Comparison of ENCODE assay signal across 1 cellular context in the genomic region with DNA sequence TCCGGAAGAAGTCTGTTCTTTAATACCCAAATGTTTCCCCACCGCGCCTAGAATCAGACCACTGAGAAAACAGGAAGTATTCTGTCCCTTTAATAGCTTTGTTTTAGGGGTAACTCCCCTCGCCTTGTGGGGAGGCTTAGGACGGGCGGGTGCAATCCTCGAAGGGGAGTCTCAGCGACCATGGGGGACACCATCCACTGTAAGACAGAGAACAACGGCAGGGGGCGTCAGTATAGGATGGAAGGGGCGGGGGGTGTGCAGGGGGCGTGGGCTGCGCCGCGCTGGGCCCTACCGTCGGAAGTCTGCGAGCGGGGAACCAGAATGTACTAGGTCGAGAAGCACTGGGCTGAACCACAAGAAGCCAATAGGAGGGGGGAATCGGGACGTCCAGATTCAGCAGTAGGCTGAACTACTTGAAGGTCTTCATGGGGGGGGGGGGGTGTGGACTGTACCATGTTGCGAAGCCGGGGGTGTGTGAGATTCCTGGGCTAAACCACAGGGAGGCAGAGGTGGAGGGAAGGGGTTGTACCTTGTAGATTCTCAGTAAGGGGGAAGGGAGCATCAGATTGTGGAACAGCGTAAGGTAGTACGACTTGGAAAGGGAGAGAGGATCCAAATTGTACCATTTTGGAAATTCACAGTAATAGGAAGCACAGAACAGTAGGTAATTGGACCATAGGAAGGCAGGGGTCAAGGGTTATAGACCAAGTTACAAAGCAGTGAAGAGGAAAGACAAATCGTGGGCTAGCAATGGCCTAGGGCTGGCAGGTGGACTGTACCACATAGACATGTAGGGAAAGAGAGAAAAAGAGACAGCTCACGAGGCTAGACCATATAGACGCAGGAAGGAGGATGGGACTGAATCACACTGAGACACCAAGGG.
TF ChIP-seq lines count a peak whose summit lies in the region.

No MANE protein-coding gene starts in this region.

TF ChIP-seq in K562, 482 proteins besides CTCF, POLR2A, EP300 and RAD21 (continued from another document and continues in another):
- TF ChIP-seq, protein P1, sequence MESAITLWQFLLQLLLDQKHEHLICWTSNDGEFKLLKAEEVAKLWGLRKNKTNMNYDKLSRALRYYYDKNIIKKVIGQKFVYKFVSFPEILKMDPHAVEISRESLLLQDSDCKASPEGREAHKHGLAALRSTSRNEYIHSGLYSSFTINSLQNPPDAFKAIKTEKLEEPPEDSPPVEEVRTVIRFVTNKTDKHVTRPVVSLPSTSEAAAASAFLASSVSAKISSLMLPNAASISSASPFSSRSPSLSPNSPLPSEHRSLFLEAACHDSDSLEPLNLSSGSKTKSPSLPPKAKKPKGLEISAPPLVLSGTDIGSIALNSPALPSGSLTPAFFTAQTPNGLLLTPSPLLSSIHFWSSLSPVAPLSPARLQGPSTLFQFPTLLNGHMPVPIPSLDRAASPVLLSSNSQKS (CRISPR knock-in tag; IDR thresholded peaks at IDR 0.05), result no peak
- peak; percentile 56 for TF ChIP-seq NEUROD1 (IDR thresholded peaks at IDR 0.05; ENCODE audit: borderline replicate concordance, low read depth, low read length, partially characterized antibody)
- peak; percentile 29 for TF ChIP-seq POLR2B (IDR thresholded peaks at IDR 0.05; ENCODE audit: low read depth, partially characterized antibody)
- TF ChIP-seq, protein P2, sequence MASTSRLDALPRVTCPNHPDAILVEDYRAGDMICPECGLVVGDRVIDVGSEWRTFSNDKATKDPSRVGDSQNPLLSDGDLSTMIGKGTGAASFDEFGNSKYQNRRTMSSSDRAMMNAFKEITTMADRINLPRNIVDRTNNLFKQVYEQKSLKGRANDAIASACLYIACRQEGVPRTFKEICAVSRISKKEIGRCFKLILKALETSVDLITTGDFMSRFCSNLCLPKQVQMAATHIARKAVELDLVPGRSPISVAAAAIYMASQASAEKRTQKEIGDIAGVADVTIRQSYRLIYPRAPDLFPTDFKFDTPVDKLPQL (IDR thresholded peaks at IDR 0.05; ENCODE audit: extremely low read depth, insufficient read length), result no peak
- TF ChIP-seq SMAD4 (CRISPR knock-in tag; conservative IDR thresholded peaks at IDR 0.05), result no peak
- TF ChIP-seq SAFB (IDR thresholded peaks at IDR 0.05; ENCODE audit: borderline replicate concordance, low read depth, low read length), result no peak
- no peak for TF ChIP-seq ZNF431 (CRISPR knock-in tag; IDR thresholded peaks at IDR 0.05)
- TF ChIP-seq ELF2 (CRISPR knock-in tag; IDR thresholded peaks at IDR 0.05), result no peak
- TF ChIP-seq, protein P3, sequence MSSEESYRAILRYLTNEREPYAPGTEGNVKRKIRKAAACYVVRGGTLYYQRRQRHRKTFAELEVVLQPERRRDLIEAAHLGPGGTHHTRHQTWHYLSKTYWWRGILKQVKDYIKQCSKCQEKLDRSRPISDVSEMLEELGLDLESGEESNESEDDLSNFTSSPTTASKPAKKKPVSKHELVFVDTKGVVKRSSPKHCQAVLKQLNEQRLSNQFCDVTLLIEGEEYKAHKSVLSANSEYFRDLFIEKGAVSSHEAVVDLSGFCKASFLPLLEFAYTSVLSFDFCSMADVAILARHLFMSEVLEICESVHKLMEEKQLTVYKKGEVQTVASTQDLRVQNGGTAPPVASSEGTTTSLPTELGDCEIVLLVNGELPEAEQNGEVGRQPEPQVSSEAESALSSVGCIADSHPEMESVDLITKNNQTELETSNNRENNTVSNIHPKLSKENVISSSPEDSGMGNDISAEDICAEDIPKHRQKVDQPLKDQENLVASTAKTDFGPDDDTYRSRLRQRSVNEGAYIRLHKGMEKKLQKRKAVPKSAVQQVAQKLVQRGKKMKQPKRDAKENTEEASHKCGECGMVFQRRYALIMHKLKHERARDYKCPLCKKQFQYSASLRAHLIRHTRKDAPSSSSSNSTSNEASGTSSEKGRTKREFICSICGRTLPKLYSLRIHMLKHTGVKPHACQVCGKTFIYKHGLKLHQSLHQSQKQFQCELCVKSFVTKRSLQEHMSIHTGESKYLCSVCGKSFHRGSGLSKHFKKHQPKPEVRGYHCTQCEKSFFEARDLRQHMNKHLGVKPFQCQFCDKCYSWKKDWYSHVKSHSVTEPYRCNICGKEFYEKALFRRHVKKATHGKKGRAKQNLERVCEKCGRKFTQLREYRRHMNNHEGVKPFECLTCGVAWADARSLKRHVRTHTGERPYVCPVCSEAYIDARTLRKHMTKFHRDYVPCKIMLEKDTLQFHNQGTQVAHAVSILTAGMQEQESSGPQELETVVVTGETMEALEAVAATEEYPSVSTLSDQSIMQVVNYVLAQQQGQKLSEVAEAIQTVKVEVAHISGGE (CRISPR knock-in tag; IDR thresholded peaks at IDR 0.05), result 0 out of 6 replicates have a peak, but pooled peaks of 1 of the 3 experiments have one; percentile 46
- peak; percentile 99 for TF ChIP-seq ATF7 (IDR thresholded peaks at IDR 0.05)
- peak; percentile 74; the same call in 1 of the 2 replicates for TF ChIP-seq DNMT1 (IDR thresholded peaks at IDR 0.05)
- TF ChIP-seq MYBL2 (IDR thresholded peaks at IDR 0.05; ENCODE audit: low read depth), result no peak
- TF ChIP-seq MYBL2 (CRISPR knock-in tag; IDR thresholded peaks at IDR 0.05; ENCODE audit: borderline replicate concordance), result no peak
- no peak for TF ChIP-seq MYC (IDR thresholded peaks at IDR 0.05; ENCODE audit: low read depth, low read length)
- 0 out of 2 replicates have a peak, but pooled peaks have one; percentile 7 for TF ChIP-seq MYC (CRISPR knock-in tag; IDR thresholded peaks at IDR 0.05; ENCODE audit: borderline replicate concordance, low read depth)
- no peak for TF ChIP-seq CHCHD3 (CRISPR knock-in tag; IDR thresholded peaks at IDR 0.05)
- peak; percentile 33; the same call in 1 of the 2 replicates for TF ChIP-seq ELF4 (CRISPR knock-in tag; IDR thresholded peaks at IDR 0.05)
- no peak; a peak in 2 of 4 replicates for TF ChIP-seq TRIM24 (IDR thresholded peaks at IDR 0.05)
- no peak for TF ChIP-seq FOXJ3 (CRISPR knock-in tag; IDR thresholded peaks at IDR 0.05)
- TF ChIP-seq GATA2 (CRISPR knock-in tag; IDR thresholded peaks at IDR 0.05), result no peak
- TF ChIP-seq GATAD2B (IDR thresholded peaks at IDR 0.05; ENCODE audit: borderline replicate concordance), result no peak
- no peak for TF ChIP-seq RFX1 (IDR thresholded peaks at IDR 0.05)
- TF ChIP-seq ZNF766 (CRISPR knock-in tag; conservative IDR thresholded peaks at IDR 0.05), result no peak
- TF ChIP-seq MBD1 (CRISPR knock-in tag; IDR thresholded peaks at IDR 0.05), result no peak
- TF ChIP-seq BMI1 (IDR thresholded peaks at IDR 0.05; ENCODE audit: low read length), result no peak
- no peak for TF ChIP-seq ZFP36 (IDR thresholded peaks at IDR 0.05; ENCODE audit: low read depth, low read length, partially characterized antibody)
- TF ChIP-seq HDAC3 (IDR thresholded peaks at IDR 0.05; ENCODE audit: borderline replicate concordance, partially characterized antibody), result no peak
- no peak for TF ChIP-seq NFE2L1 (tag; IDR thresholded peaks at IDR 0.05; ENCODE audit: borderline replicate concordance, low read depth)
- no peak for TF ChIP-seq ZNF77 (CRISPR knock-in tag; IDR thresholded peaks at IDR 0.05)
- TF ChIP-seq ZFP30 (CRISPR knock-in tag; IDR thresholded peaks at IDR 0.05; ENCODE audit: borderline replicate concordance), result no peak
- TF ChIP-seq CBFA2T2 (conservative IDR thresholded peaks at IDR 0.05), result no peak; the same call in 1 of the 2 replicates
- TF ChIP-seq STAG1 (CRISPR knock-in tag; IDR thresholded peaks at IDR 0.05; ENCODE audit: borderline replicate concordance), result no peak
- 0 out of 2 replicates have a peak, but pooled peaks have one; percentile 12 for TF ChIP-seq CREB3L1 (IDR thresholded peaks at IDR 0.05; ENCODE audit: borderline replicate concordance, low read depth)
- TF ChIP-seq ZNF140 (CRISPR knock-in tag; IDR thresholded peaks at IDR 0.05), result no peak
- TF ChIP-seq ESRRA (IDR thresholded peaks at IDR 0.05; ENCODE audit: borderline replicate concordance, low read depth), result peak; percentile 41; the same call in 1 of the 2 replicates
- TF ChIP-seq HNRNPUL1 (IDR thresholded peaks at IDR 0.05; ENCODE audit: low read length), result no peak
- TF ChIP-seq KLF16 (IDR thresholded peaks at IDR 0.05), result no peak; the same call in 1 of the 2 replicates
- TF ChIP-seq ZBED1 (IDR thresholded peaks at IDR 0.05), result no peak
- TF ChIP-seq MEF2A (IDR thresholded peaks at IDR 0.05; ENCODE audit: control insufficient read depth, low read depth, low read length), result no peak
- TF ChIP-seq NBN (IDR thresholded peaks at IDR 0.05; ENCODE audit: low read depth), result peak; percentile 80
- no peak for TF ChIP-seq MITF (IDR thresholded peaks at IDR 0.05)
- TF ChIP-seq PHF21A (IDR thresholded peaks at IDR 0.05; ENCODE audit: borderline replicate concordance, low read depth), result peak; percentile 100
- no peak for TF ChIP-seq SETDB1 (IDR thresholded peaks at IDR 0.05; ENCODE audit: low read length)
- TF ChIP-seq, protein P4, sequence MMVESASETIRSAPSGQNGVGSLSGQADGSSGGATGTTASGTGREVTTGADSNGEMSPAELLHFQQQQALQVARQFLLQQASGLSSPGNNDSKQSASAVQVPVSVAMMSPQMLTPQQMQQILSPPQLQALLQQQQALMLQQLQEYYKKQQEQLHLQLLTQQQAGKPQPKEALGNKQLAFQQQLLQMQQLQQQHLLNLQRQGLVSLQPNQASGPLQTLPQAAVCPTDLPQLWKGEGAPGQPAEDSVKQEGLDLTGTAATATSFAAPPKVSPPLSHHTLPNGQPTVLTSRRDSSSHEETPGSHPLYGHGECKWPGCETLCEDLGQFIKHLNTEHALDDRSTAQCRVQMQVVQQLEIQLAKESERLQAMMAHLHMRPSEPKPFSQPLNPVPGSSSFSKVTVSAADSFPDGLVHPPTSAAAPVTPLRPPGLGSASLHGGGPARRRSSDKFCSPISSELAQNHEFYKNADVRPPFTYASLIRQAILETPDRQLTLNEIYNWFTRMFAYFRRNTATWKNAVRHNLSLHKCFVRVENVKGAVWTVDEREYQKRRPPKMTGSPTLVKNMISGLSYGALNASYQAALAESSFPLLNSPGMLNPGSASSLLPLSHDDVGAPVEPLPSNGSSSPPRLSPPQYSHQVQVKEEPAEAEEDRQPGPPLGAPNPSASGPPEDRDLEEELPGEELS (CRISPR knock-in tag; IDR thresholded peaks at IDR 0.05; ENCODE audit: borderline replicate concordance), result no peak
- peak; percentile 6; the same call in 1 of the 2 replicates for TF ChIP-seq PHF8 (IDR thresholded peaks at IDR 0.05; ENCODE audit: borderline replicate concordance, low read length)
- TF ChIP-seq, protein P5, sequence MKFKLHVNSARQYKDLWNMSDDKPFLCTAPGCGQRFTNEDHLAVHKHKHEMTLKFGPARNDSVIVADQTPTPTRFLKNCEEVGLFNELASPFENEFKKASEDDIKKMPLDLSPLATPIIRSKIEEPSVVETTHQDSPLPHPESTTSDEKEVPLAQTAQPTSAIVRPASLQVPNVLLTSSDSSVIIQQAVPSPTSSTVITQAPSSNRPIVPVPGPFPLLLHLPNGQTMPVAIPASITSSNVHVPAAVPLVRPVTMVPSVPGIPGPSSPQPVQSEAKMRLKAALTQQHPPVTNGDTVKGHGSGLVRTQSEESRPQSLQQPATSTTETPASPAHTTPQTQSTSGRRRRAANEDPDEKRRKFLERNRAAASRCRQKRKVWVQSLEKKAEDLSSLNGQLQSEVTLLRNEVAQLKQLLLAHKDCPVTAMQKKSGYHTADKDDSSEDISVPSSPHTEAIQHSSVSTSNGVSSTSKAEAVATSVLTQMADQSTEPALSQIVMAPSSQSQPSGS (CRISPR knock-in tag; IDR thresholded peaks at IDR 0.05), result no peak
